Comparison of ENCODE assay signal across 19 cellular contexts in the genomic region with DNA sequence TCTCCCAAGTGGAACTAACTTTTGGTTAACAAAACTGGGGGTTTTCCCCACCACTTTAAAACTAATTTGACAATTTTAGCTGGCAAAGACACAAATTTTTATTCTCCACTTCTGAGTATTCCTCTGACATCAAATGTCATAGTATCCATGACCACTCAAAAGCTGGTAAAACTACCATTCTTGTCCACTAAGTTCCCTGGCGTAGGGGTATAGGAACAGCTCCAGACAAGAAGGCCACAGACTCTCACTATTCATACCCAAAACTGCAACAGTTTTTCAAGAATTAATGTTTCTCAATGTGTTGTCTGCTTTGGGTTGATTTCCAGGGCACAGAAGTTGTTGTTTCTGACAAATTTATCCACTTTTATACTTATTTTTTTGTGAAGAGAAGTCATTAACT.
"Had no signal": no experiment of that assay in that cellular context is flagged by ENCODE, and none has a peak within 500 bp of the region (broad histone marks: within the 10 kb centered on the region; RNA-seq: fewer than 3 reads in every experiment).

No MANE protein-coding gene starts in this region.

- H3K4me1 Mint-ChIP-seq: naive B cell; nephron; stimulated activated naive CD8-positive, alpha-beta T cell treated with anti-CD3 and anti-CD28 coated beads, Interleukin-15, amount 100 ng/mL, for 72 hours had no signal

- ATAC-seq: stimulated activated naive B cell treated with anti-CD40 and anti-IgM and Interleukin-4, amounts not matched to agents 10 μg/mL and 1 μg/mL and 100 μg/mL, for 72 hours; stimulated activated naive CD8-positive, alpha-beta T cell treated with anti-CD3 and anti-CD28 coated beads, Interleukin-15, amount 100 ng/mL, for 72 hours had no signal

- H3K4me3 Mint-ChIP-seq: naive B cell; nephron; stimulated activated naive B cell treated with anti-CD40 and anti-IgM and Interleukin-4, amounts not matched to agents 10 μg/mL and 1 μg/mL and 100 μg/mL, for 72 hours; stimulated activated naive CD8-positive, alpha-beta T cell treated with anti-CD3 and anti-CD28 coated beads, Interleukin-15, amount 100 ng/mL, for 72 hours had no signal

- H3K36me3 ChIP-seq: colonic mucosa, sigmoid colon, thoracic aorta, transverse colon had no signal

- DNase-seq: colonic mucosa; effector CD8-positive, alpha-beta T cell; foreskin melanocyte; head of caudate nucleus; hippocampal formation; kidney glomerular epithelial cell; mesendoderm; naive B cell; posterior cingulate gyrus; stimulated activated CD4-positive, alpha-beta T cell treated with anti-CD3 and anti-CD28 coated beads, Interleukin-2, amount 100 ng/mL, for 24 hours; stimulated activated CD4-positive, alpha-beta T cell treated with anti-CD3 and anti-CD28 coated beads, Interleukin-4, amount 100 ng/mL, for 4 hours; stimulated activated naive B cell treated with anti-CD40 and anti-IgM and Interleukin-4, amounts not matched to agents 10 μg/mL and 1 μg/mL and 100 μg/mL, for 72 hours; stimulated activated naive CD8-positive, alpha-beta T cell treated with anti-CD3 and anti-CD28 coated beads, Interleukin-15, amount 100 ng/mL, for 72 hours; substantia nigra; transverse colon had no signal

- H3K27ac ChIP-seq: colonic mucosa, sigmoid colon, skin epidermis, thoracic aorta, transverse colon had no signal

- H3K27ac Mint-ChIP-seq: naive B cell; nephron; stimulated activated naive B cell treated with anti-CD40 and anti-IgM and Interleukin-4, amounts not matched to agents 10 μg/mL and 1 μg/mL and 100 μg/mL, for 72 hours; stimulated activated naive CD8-positive, alpha-beta T cell treated with anti-CD3 and anti-CD28 coated beads, Interleukin-15, amount 100 ng/mL, for 72 hours had no signal

- H3K27me3 Mint-ChIP-seq: naive B cell; stimulated activated naive B cell treated with anti-CD40 and anti-IgM and Interleukin-4, amounts not matched to agents 10 μg/mL and 1 μg/mL and 100 μg/mL, for 72 hours; stimulated activated naive CD8-positive, alpha-beta T cell treated with anti-CD3 and anti-CD28 coated beads, Interleukin-15, amount 100 ng/mL, for 72 hours had no signal

- H3K4me1 ChIP-seq: colonic mucosa, sigmoid colon, transverse colon had no signal

- H3K4me3 ChIP-seq: colonic mucosa, sigmoid colon, skin epidermis, thoracic aorta, transverse colon had no signal

- H3K27me3 ChIP-seq: colonic mucosa, sigmoid colon, transverse colon had no signal

- H3K9me3 ChIP-seq: colonic mucosa, transverse colon had no signal
